8 cellular contexts compared by ENCODE assay signal in the genomic region with DNA sequence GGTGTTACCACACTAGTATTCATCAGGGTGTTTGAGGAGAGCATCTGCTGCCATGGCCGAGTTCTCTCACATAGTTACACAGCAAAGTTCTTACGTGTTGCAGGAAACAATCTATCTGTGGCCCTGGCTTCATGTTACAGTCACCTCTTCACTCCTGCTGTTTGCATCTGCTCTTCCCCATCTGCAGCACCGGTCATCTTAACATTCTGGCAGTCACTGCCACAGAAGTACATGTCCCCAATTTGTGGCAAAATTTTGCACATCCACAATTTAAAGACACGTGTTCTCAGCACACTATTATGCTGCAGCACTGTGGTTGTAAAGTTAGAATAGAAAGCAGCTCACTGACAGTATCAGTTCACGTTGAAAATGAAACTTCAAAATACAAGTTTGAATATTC. TPM values are rescaled to one million over a fixed set of nuclear protein-coding genes. Genes with fewer than 3 reads are reported as not detected.
DNase-seq lines count a peak whose midpoint lies in the region; ATAC-seq and TF ChIP-seq lines count a peak whose summit lies in the region.

No MANE protein-coding gene starts in this region.

- H3K36me3 Mint-ChIP-seq in activated T-helper 2 cell treated with anti-CD3 and anti-CD28 coated beads, Interferon-gamma antibody, Interleukin-2, Interleukin-4, amounts not matched to agents 10 μg/mL and 5 μg/mL and 100 μg/mL, durations not matched to agents 14 hours and 24 hours and 36 hours (ENCODE audit: low read depth), result peaks cover 16% of the 10 kb centered on the region

- peak; percentile 35 for DNase-seq in AG10803 (ENCODE audit: low read depth)
- DNase-seq in activated T-helper 2 cell treated with anti-CD3 and anti-CD28 coated beads, Interferon-gamma antibody, Interleukin-2, Interleukin-4, amounts not matched to agents 10 μg/mL and 5 μg/mL and 100 μg/mL, durations not matched to agents 14 hours and 24 hours and 36 hours (ENCODE audit: low spot score), result no peak
- DNase-seq in NCI-H1417 treated with DMSO at 0.1 percent for 48 hours (lab: John Stamatoyannopoulos, UW), result no peak
- DNase-seq in BE2C, result no peak
- no peak for DNase-seq in GM19238 (ENCODE audit: insufficient read length, low spot score)
- DNase-seq in cerebellar nuclear complex (lab: John Stamatoyannopoulos, UW), result no peak

- peak overlapping the region; percentile 59 for H3K27ac Mint-ChIP-seq in activated T-helper 2 cell treated with anti-CD3 and anti-CD28 coated beads, Interferon-gamma antibody, Interleukin-2, Interleukin-4, amounts not matched to agents 10 μg/mL and 5 μg/mL and 100 μg/mL, durations not matched to agents 14 hours and 24 hours and 36 hours

- no peak overlapping the region for H3K4me3 ChIP-seq in AG10803 (ENCODE audit: low read length)
- no peak overlapping the region for H3K4me3 ChIP-seq in BE2C (ENCODE audit: low read depth, low read length)

- no peak for TF ChIP-seq CTCF in AG10803 (conservative IDR thresholded peaks at IDR 0.05; ENCODE audit: low read length)
- no peak for TF ChIP-seq CTCF in BE2C (IDR thresholded peaks at IDR 0.05; ENCODE audit: low read depth, low read length)

- no peaks in the 10 kb centered on the region for H3K4me1 ChIP-seq in BE2C

- peak overlapping the region; percentile 30 for H3K4me3 Mint-ChIP-seq in activated T-helper 2 cell treated with anti-CD3 and anti-CD28 coated beads, Interferon-gamma antibody, Interleukin-2, Interleukin-4, amounts not matched to agents 10 μg/mL and 5 μg/mL and 100 μg/mL, durations not matched to agents 14 hours and 24 hours and 36 hours (ENCODE audit: low read depth)

- no peaks in the 10 kb centered on the region for H3K9me3 Mint-ChIP-seq in activated T-helper 2 cell treated with anti-CD3 and anti-CD28 coated beads, Interferon-gamma antibody, Interleukin-2, Interleukin-4, amounts not matched to agents 10 μg/mL and 5 μg/mL and 100 μg/mL, durations not matched to agents 14 hours and 24 hours and 36 hours

- ATAC-seq in GM19023 (IDR thresholded peaks at IDR 0.05; ENCODE audit: unreplicated experiment), result peak; percentile 42
- peak; percentile 50 for ATAC-seq in HG03159 (IDR thresholded peaks at IDR 0.05; ENCODE audit: unreplicated experiment)

- no peaks in the 10 kb centered on the region for H3K27me3 Mint-ChIP-seq in activated T-helper 2 cell treated with anti-CD3 and anti-CD28 coated beads, Interferon-gamma antibody, Interleukin-2, Interleukin-4, amounts not matched to agents 10 μg/mL and 5 μg/mL and 100 μg/mL, durations not matched to agents 14 hours and 24 hours and 36 hours (ENCODE audit: low read depth)

- H3K9me3 ChIP-seq in BE2C, result no peaks in the 10 kb centered on the region

- H3K4me1 Mint-ChIP-seq in activated T-helper 2 cell treated with anti-CD3 and anti-CD28 coated beads, Interferon-gamma antibody, Interleukin-2, Interleukin-4, amounts not matched to agents 10 μg/mL and 5 μg/mL and 100 μg/mL, durations not matched to agents 14 hours and 24 hours and 36 hours (ENCODE audit: low read depth), result peaks cover 31% of the 10 kb centered on the region

- H3K36me3 ChIP-seq in BE2C, result no peaks in the 10 kb centered on the region

- H3K27me3 ChIP-seq in BE2C, result no peaks in the 10 kb centered on the region

- intact Hi-C loops in activated T-helper 2 cell treated with anti-CD3 and anti-CD28 coated beads, Interferon-gamma antibody, Interleukin-2, Interleukin-4, amounts not matched to agents 10 μg/mL and 5 μg/mL and 100 μg/mL, durations not matched to agents 14 hours and 24 hours and 36 hours (cut with micrococcal nuclease), result no loop called here

RNA-seq across cellular contexts. Expression of gene MAPK1IP1L, which starts 23.2 kb away (rescaled TPM):
- 145 and 148 TPM in 2 replicates for total RNA-seq in activated T-helper 2 cell treated with anti-CD3 and anti-CD28 coated beads, Interferon-gamma antibody, Interleukin-2, Interleukin-4, amounts not matched to agents 10 μg/mL and 5 μg/mL and 100 μg/mL, durations not matched to agents 14 hours and 24 hours and 36 hours
- polyA plus RNA-seq in BE2C (2012; ENCODE audit: insufficient read depth, insufficient read length, low read depth), result 146 TPM

RNA-seq across cellular contexts. Expression of gene SOCS4, which starts 47.6 kb away (rescaled TPM):
- 35.1 and 37.4 TPM in 2 replicates for total RNA-seq in activated T-helper 2 cell treated with anti-CD3 and anti-CD28 coated beads, Interferon-gamma antibody, Interleukin-2, Interleukin-4, amounts not matched to agents 10 μg/mL and 5 μg/mL and 100 μg/mL, durations not matched to agents 14 hours and 24 hours and 36 hours
- 22.7 TPM for polyA plus RNA-seq in BE2C (2012; ENCODE audit: insufficient read depth, insufficient read length, low read depth)

RNA-seq across cellular contexts. Expression of gene WDHD1, which starts 47.8 kb away (rescaled TPM):
- total RNA-seq in activated T-helper 2 cell treated with anti-CD3 and anti-CD28 coated beads, Interferon-gamma antibody, Interleukin-2, Interleukin-4, amounts not matched to agents 10 μg/mL and 5 μg/mL and 100 μg/mL, durations not matched to agents 14 hours and 24 hours and 36 hours, result 50.3 and 51.3 TPM in 2 replicates
- 1.9 TPM for polyA plus RNA-seq in BE2C (2012; ENCODE audit: insufficient read depth, insufficient read length, low read depth)

RNA-seq across cellular contexts. Expression of gene LGALS3, which starts 54.4 kb away (rescaled TPM):
- total RNA-seq in activated T-helper 2 cell treated with anti-CD3 and anti-CD28 coated beads, Interferon-gamma antibody, Interleukin-2, Interleukin-4, amounts not matched to agents 10 μg/mL and 5 μg/mL and 100 μg/mL, durations not matched to agents 14 hours and 24 hours and 36 hours, result 14.8 and 18.7 TPM in 2 replicates
- polyA plus RNA-seq in BE2C (2012; ENCODE audit: insufficient read depth, insufficient read length, low read depth), result 22.8 TPM
